ENCODE assay signal across 2 cellular contexts in genomic region chr5:43798740-43799139, GRCh38.
A peak's percentile ranks its signal among the peaks of the same experiment; 100 is the strongest.
TF ChIP-seq lines count a peak whose summit lies in the region.

No MANE protein-coding gene starts in this region.

TF ChIP-seq in IMR-90, 13 proteins besides CTCF, POLR2A, EP300 and RAD21 (continued from another document):
- TF ChIP-seq MAZ (IDR thresholded peaks at IDR 0.05; ENCODE audit: borderline replicate concordance, low read depth, low read length) (no peak), CEBPB (IDR thresholded peaks at IDR 0.05; ENCODE audit: low read depth, low read length) (peak; percentile 36; the same call in 1 of the 2 replicates), CHD1 (IDR thresholded peaks at IDR 0.05; ENCODE audit: low read depth, low read length) (no peak), USF2 (IDR thresholded peaks at IDR 0.05; ENCODE audit: low read depth, low read length) (no peak), MAFK (IDR thresholded peaks at IDR 0.05; ENCODE audit: low read depth, low read length) (no peak), FOS (IDR thresholded peaks at IDR 0.05; ENCODE audit: low read depth, low read length) (no peak)

TF ChIP-seq in K562, 482 proteins besides CTCF, POLR2A, EP300 and RAD21:
- TF ChIP-seq, protein P1, sequence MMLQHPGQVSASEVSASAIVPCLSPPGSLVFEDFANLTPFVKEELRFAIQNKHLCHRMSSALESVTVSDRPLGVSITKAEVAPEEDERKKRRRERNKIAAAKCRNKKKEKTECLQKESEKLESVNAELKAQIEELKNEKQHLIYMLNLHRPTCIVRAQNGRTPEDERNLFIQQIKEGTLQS (IDR thresholded peaks at IDR 0.05), result peak; percentile 44; the same call in 1 of the 2 replicates
- TF ChIP-seq, protein P1 (CRISPR knock-in tag; conservative IDR thresholded peaks at IDR 0.05), result no peak
- TF ChIP-seq ZNF444 (CRISPR knock-in tag; IDR thresholded peaks at IDR 0.05) (no peak), CEBPG (CRISPR knock-in tag; IDR thresholded peaks at IDR 0.05) (no peak), CEBPG (tag; conservative IDR thresholded peaks at IDR 0.05 in 1 of 2, IDR thresholded peaks at IDR 0.05 in 1 of 2) (peak; percentile 75 to 87), HDAC6 (IDR thresholded peaks at IDR 0.05; ENCODE audit: low read depth, low read length) (no peak), ZSCAN32 (CRISPR knock-in tag; IDR thresholded peaks at IDR 0.05) (peak; percentile 49; the same call in 1 of the 2 replicates), ZNF507 (tag; conservative IDR thresholded peaks at IDR 0.05) (no peak)
- TF ChIP-seq, protein P2, sequence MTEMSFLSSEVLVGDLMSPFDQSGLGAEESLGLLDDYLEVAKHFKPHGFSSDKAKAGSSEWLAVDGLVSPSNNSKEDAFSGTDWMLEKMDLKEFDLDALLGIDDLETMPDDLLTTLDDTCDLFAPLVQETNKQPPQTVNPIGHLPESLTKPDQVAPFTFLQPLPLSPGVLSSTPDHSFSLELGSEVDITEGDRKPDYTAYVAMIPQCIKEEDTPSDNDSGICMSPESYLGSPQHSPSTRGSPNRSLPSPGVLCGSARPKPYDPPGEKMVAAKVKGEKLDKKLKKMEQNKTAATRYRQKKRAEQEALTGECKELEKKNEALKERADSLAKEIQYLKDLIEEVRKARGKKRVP (CRISPR knock-in tag; IDR thresholded peaks at IDR 0.05), result peak; percentile 84
- TF ChIP-seq, protein P3, sequence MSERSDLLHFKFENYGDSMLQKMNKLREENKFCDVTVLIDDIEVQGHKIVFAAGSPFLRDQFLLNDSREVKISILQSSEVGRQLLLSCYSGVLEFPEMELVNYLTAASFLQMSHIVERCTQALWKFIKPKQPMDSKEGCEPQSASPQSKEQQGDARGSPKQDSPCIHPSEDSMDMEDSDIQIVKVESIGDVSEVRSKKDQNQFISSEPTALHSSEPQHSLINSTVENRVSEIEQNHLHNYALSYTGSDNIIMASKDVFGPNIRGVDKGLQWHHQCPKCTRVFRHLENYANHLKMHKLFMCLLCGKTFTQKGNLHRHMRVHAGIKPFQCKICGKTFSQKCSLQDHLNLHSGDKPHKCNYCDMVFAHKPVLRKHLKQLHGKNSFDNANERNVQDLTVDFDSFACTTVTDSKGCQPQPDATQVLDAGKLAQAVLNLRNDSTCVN (CRISPR knock-in tag; IDR thresholded peaks at IDR 0.05), result no peak
- TF ChIP-seq, protein P4, sequence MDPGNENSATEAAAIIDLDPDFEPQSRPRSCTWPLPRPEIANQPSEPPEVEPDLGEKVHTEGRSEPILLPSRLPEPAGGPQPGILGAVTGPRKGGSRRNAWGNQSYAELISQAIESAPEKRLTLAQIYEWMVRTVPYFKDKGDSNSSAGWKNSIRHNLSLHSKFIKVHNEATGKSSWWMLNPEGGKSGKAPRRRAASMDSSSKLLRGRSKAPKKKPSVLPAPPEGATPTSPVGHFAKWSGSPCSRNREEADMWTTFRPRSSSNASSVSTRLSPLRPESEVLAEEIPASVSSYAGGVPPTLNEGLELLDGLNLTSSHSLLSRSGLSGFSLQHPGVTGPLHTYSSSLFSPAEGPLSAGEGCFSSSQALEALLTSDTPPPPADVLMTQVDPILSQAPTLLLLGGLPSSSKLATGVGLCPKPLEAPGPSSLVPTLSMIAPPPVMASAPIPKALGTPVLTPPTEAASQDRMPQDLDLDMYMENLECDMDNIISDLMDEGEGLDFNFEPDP (CRISPR knock-in tag; IDR thresholded peaks at IDR 0.05), result no peak
